Comparison of ENCODE assay signal across 8 cellular contexts in genomic region chr9:34500623-34501267, GRCh38. TPM values are rescaled to one million over a fixed set of nuclear protein-coding genes. Genes with fewer than 3 reads are reported as not detected.
A peak's percentile ranks its signal among the peaks of the same experiment; 100 is the strongest.
DNase-seq lines count a peak whose midpoint lies in the region; ATAC-seq and TF ChIP-seq lines count a peak whose summit lies in the region.

No MANE protein-coding gene starts in this region.

- 0 to 4% (median 2%) methylated on average over 6 of the region's 6 CpGs for WGBS in adrenal gland, 4 donors

- H3K4me3 ChIP-seq in adrenal gland, result no peak overlapping the region

- H3K9me3 ChIP-seq in adrenal gland (replicated peaks in 1 of 3), result no peaks in the 10 kb centered on the region

- TF ChIP-seq CTCF in LNCAP (IDR thresholded peaks at IDR 0.05) (peak; percentile 99), adrenal gland (IDR thresholded peaks at IDR 0.05) (peak; percentile 90 to 97 (median 92))

- H3K27ac ChIP-seq in adrenal gland, result no peak overlapping the region

- DNase-seq in G401 (ENCODE audit: low spot score) (peak; percentile 87), T-helper 1 cell (peak; percentile 35 to 69 (median 58)), adrenal gland (peak; percentile 36 to 80 (median 61)), hypothalamus (lab: John Stamatoyannopoulos, UW) (peak in 41 of 51 donors; percentile 16 to 81 (median 39))
- DNase-seq in stimulated activated CD4-positive, alpha-beta T cell treated with anti-CD3 and anti-CD28 coated beads, Interleukin-12 subunit alpha, Interleukin-12 subunit beta, amount 100 ng/mL, for 48 hours (ENCODE audit: low read depth in 2 of 3, low spot score in 1 of 3), result peak; percentile 67 to 93 (median 69)

- H3K27me3 ChIP-seq in adrenal gland, result no peaks in the 10 kb centered on the region

- no peak for TF ChIP-seq POLR2A in adrenal gland (IDR thresholded peaks at IDR 0.05)

- in situ Hi-C loops in G401 (cut with HindIII; ENCODE audit: low sequenced_read_pairs), result loop anchor here (5.0 kb wide), 1 partner anchor 83 kb away; no protein-coding TSS in a partner anchor

- no peaks in the 10 kb centered on the region for H3K36me3 ChIP-seq in adrenal gland (replicated peaks in 1 of 2)

- H3K4me1 ChIP-seq in adrenal gland (replicated peaks in 1 of 2), result no peaks in the 10 kb centered on the region

- ATAC-seq in HG03442 (IDR thresholded peaks at IDR 0.05; ENCODE audit: unreplicated experiment), result no peak
- no peak for ATAC-seq in HG02885 (IDR thresholded peaks at IDR 0.05; ENCODE audit: poor library complexity, unreplicated experiment)

- intact Hi-C loops in adrenal gland (cut with DNase I), result loop anchor here (2.0 to 5.0 kb wide), 3 partner anchors 63 to 98 kb away; no protein-coding TSS in a partner anchor

RNA-seq across cellular contexts. Expression of gene ENHO, which starts 22.0 kb away (rescaled TPM):
- total RNA-seq in G401 (2014; rRNA removed; shearing (Covaris generic)), result 10.4 and 18.0 TPM in 2 replicates
- total RNA-seq in adrenal gland, result under 1 TPM in 1 of 8 donors, not detected in 7; 0.39 TPM
- 1 to 10 TPM in 1 of 3 donors, under 1 TPM in 2; 0.24 to 1.6 (median 0.88) TPM for polyA plus RNA-seq in adrenal gland

RNA-seq across cellular contexts. Expression of gene DNAI1, which starts 42.1 kb away (rescaled TPM):
- total RNA-seq in G401 (2014; rRNA removed; shearing (Covaris generic)), result not detected in 2 replicates
- under 1 TPM in 1 of 8 donors, not detected in 7; 0.28 TPM for total RNA-seq in adrenal gland
- polyA plus RNA-seq in adrenal gland, result 1 to 10 TPM in 1 of 3 donors, under 1 TPM in 2; 0.07 to 1.4 (median 0.30) TPM

RNA-seq across cellular contexts. Expression of gene FAM219A, which starts 42.4 kb away (rescaled TPM):
- total RNA-seq in G401 (2014; rRNA removed; shearing (Covaris generic)), result 5.2 TPM in 2 replicates
- total RNA-seq in adrenal gland, result 10 to 100 TPM in 7 of 8 donors, 1 to 10 TPM in 1; 7.6 to 26.9 (median 14.4) TPM
- polyA plus RNA-seq in adrenal gland, result 10 to 100 TPM in 2 of 3 donors, 1 to 10 TPM in 1; 7.8 to 15.1 (median 14.7) TPM
